8 cellular contexts compared by ENCODE assay signal in genomic region chr5:59673438-59674058, GRCh38.
A peak's percentile ranks its signal among the peaks of the same experiment; 100 is the strongest.
DNase-seq lines count a peak whose midpoint lies in the region; ATAC-seq, FAIRE-seq and TF ChIP-seq lines count a peak whose summit lies in the region.

No MANE protein-coding gene starts in this region.

- TF ChIP-seq CTCF in BJ (IDR thresholded peaks at IDR 0.05; ENCODE audit: insufficient read depth, low read depth, low read length) = peak; percentile 77
- TF ChIP-seq CTCF in adrenal gland (IDR thresholded peaks at IDR 0.05) = peak; percentile 66 to 90 (median 68)
- peak; percentile 67 to 82 (median 77) for TF ChIP-seq CTCF in tibial nerve (IDR thresholded peaks at IDR 0.05)

- TF ChIP-seq POLR2A in adrenal gland (IDR thresholded peaks at IDR 0.05) = no peak
- TF ChIP-seq POLR2A in tibial nerve (IDR thresholded peaks at IDR 0.05) = no peak

- H3K4me3 ChIP-seq in BJ (ENCODE audit: low read depth, low read length) (no peak overlapping the region), adrenal gland (no peak overlapping the region), tibial nerve (no peak overlapping the region)

- intact Hi-C loops in adrenal gland (cut with DNase I) = loop anchor here in 1 of 2 donors (5.0 kb wide), 2 partner anchors 166 to 286 kb away; no protein-coding TSS in a partner anchor

- no peaks in the 10 kb centered on the region for H3K4me1 ChIP-seq in adrenal gland (replicated peaks in 1 of 2)
- peaks cover 0 to 6% (median 0%) of the 10 kb centered on the region in 4 donors for H3K4me1 ChIP-seq in tibial nerve

- no peaks in the 10 kb centered on the region for H3K27me3 ChIP-seq in BJ (ENCODE audit: control insufficient read depth, insufficient read depth, low read length)
- no peaks in the 10 kb centered on the region for H3K27me3 ChIP-seq in adrenal gland
- H3K27me3 ChIP-seq in tibial nerve = no peaks in the 10 kb centered on the region

- H3K36me3 ChIP-seq in BJ (ENCODE audit: control insufficient read depth, insufficient read depth, low read length) (no peaks in the 10 kb centered on the region), adrenal gland (replicated peaks in 1 of 2) (no peaks in the 10 kb centered on the region), tibial nerve (no peaks in the 10 kb centered on the region)

- DNase-seq in BJ (ENCODE audit: low read depth) (no peak), GM19239 (ENCODE audit: insufficient read length, low spot score) (no peak), NCI-H146 treated with DMSO at 0.1 percent for 48 hours (lab: John Stamatoyannopoulos, UW; ENCODE audit: unreplicated experiment) (peak; percentile 64), adrenal gland (peak in 1 of 7 donors; percentile 2), inferior parietal cortex (ENCODE audit: extremely low spot score) (peak; percentile 81), tibial nerve (ENCODE audit: low spot score in 2 of 2) (no peak), islet precursor cell (no peak)

- WGBS in adrenal gland, 4 donors = 18 to 23% (median 19%) methylated on average over 4 of the region's 4 CpGs
- WGBS in tibial nerve, 2 donors = 24 to 26% methylated on average over 4 of the region's 4 CpGs

- no peak overlapping the region for H3K27ac ChIP-seq in adrenal gland
- no peak overlapping the region for H3K27ac ChIP-seq in tibial nerve

- no peaks in the 10 kb centered on the region for H3K9me3 ChIP-seq in adrenal gland (replicated peaks in 1 of 3)
- no peaks in the 10 kb centered on the region for H3K9me3 ChIP-seq in tibial nerve

- POLR2A ChIA-PET in BJ (lab: Charles Lee) = no interaction called here

- FAIRE-seq in GM19239 (lab: Jason Lieb, UNC) = peak; percentile 88

- ATAC-seq in GM18858 (IDR thresholded peaks at IDR 0.05; ENCODE audit: unreplicated experiment) = no peak

- CTCF ChIA-PET in BJ (lab: Yijun Ruan, JAX) = interaction anchor here (0.6 to 3.5 kb wide), 12 partner anchors 9 to 281 kb away, joined by 3 to 37 read pairs (median 4); no protein-coding TSS in a partner anchor

- no peak for TF ChIP-seq EP300 in tibial nerve (IDR thresholded peaks at IDR 0.05)

Comparison
In these comparisons a context has a peak if more than half of its experiments do, and no peak if none do; other contexts are left out.
1. DNase-seq: peak in NCI-H146 treated with DMSO at 0.1 percent for 48 hours (single experiment) and inferior parietal cortex (single experiment); none in BJ (single experiment), GM19239 (single experiment), tibial nerve (0 of 2) and islet precursor cell (single experiment).
2. Peak in every context shown above with its lines, with median percentiles within 50 percentile points of each other: CTCF ChIP-seq.